In genomic region chr6:119346450-119346849, GRCh38 we compare ENCODE assay signal across 10 cellular contexts. TPM values are rescaled to one million over a fixed set of nuclear protein-coding genes. Genes with fewer than 3 reads are reported as not detected.
DNase-seq lines count a peak whose midpoint lies in the region; ATAC-seq, FAIRE-seq and TF ChIP-seq lines count a peak whose summit lies in the region.
"Had no signal": no experiment of that assay in that cellular context is flagged by ENCODE, and none has a peak within 500 bp of the region (broad histone marks: within the 10 kb centered on the region; RNA-seq: fewer than 3 reads in every experiment).

No MANE protein-coding gene starts in this region.

- peak overlapping the region; percentile 1 for H3K27ac Mint-ChIP-seq in activated CD8-positive, alpha-beta T cell treated with anti-CD3 and anti-CD28 coated beads, Interleukin-2, amount 10 ng/mL, durations not matched to agents 7 days and 5 days

- H3K27ac ChIP-seq in kidney (ENCODE audit: low read depth in 2 of 2, low read length in 2 of 2) (peak overlapping the region; percentile 88 to 94), spleen (peak overlapping the region in 5 of 8 donors; percentile 27 to 98 (median 98))

- FAIRE-seq in kidney (lab: Jason Lieb, UNC): no peak
- FAIRE-seq: A204.1 had no signal

- POLR2A ChIA-PET in activated CD8-positive, alpha-beta T cell treated with anti-CD3 and anti-CD28 coated beads, Interleukin-2, amount 10 ng/mL, durations not matched to agents 7 days and 5 days (lab: Charles Lee): interaction anchor here (1.1 to 3.1 kb wide), 3 partner anchors 12 to 33 kb away, joined by 3 to 44 read pairs (median 5); no protein-coding TSS in a partner anchor

- H3K4me1 Mint-ChIP-seq in activated CD8-positive, alpha-beta T cell treated with anti-CD3 and anti-CD28 coated beads, Interleukin-2, amount 10 ng/mL, durations not matched to agents 7 days and 5 days (ENCODE audit: low read depth): peaks cover 55% of the 10 kb centered on the region

- peak overlapping the region in 1 of 2 donors; percentile 92 for H3K9ac ChIP-seq in kidney (ENCODE audit: low read length in 2 of 2)

- H3K4me3 ChIP-seq in kidney (ENCODE audit: low read length in 2 of 2) (peak overlapping the region; percentile 93 to 98), spleen (peak overlapping the region; percentile 78 to 93 (median 88))

- DNase-seq in NCI-H82 (lab: John Stamatoyannopoulos, UW) (peak; percentile 31), NCI-H82 treated with DMSO at 0.1 percent for 48 hours (lab: John Stamatoyannopoulos, UW; ENCODE audit: unreplicated experiment) (no peak), kidney (no peak), spleen (no peak), cortex of kidney (lab: John Stamatoyannopoulos, UW) (no peak)
- no peak for DNase-seq in activated CD8-positive, alpha-beta T cell treated with anti-CD3 and anti-CD28 coated beads, Interleukin-2, amount 10 ng/mL, durations not matched to agents 7 days and 5 days
- DNase-seq: activated CD8-positive, alpha-beta memory T cell treated with anti-CD3 and anti-CD28 coated beads for 24 hours had no signal

- CTCF ChIA-PET in activated CD8-positive, alpha-beta T cell treated with anti-CD3 and anti-CD28 coated beads, Interleukin-2, amount 10 ng/mL, durations not matched to agents 7 days and 5 days (lab: Charles Lee): interaction anchor here (1.2 to 3.2 kb wide), 6 partner anchors 10 to 228 kb away, joined by 3 to 48 read pairs (median 12); no protein-coding TSS in a partner anchor

- H3K27me3 ChIP-seq in spleen (replicated peaks in 1 of 7): no peaks in the 10 kb centered on the region

- WGBS in spleen, 5 donors: 45 to 58% (median 54%) methylated on average over 8 of the region's 8 CpGs

- no peaks in the 10 kb centered on the region for H3K9me3 Mint-ChIP-seq in activated CD8-positive, alpha-beta T cell treated with anti-CD3 and anti-CD28 coated beads, Interleukin-2, amount 10 ng/mL, durations not matched to agents 7 days and 5 days (ENCODE audit: insufficient read depth)

- no peaks in the 10 kb centered on the region for H3K9me3 ChIP-seq in kidney (ENCODE audit: control insufficient read depth in 1 of 2, low read length in 2 of 2)
- no peaks in the 10 kb centered on the region for H3K9me3 ChIP-seq in spleen

- peak overlapping the region; percentile 91 for H3K4me3 Mint-ChIP-seq in activated CD8-positive, alpha-beta T cell treated with anti-CD3 and anti-CD28 coated beads, Interleukin-2, amount 10 ng/mL, durations not matched to agents 7 days and 5 days

- intact Hi-C loops in kidney (cut with DNase I): no loop called here
- intact Hi-C loops in spleen (cut with DNase I; ENCODE audit: low total_unique reads): no loop called here

- H3K4me1 ChIP-seq in kidney (ENCODE audit: control insufficient read depth in 1 of 2, insufficient read depth in 1 of 2, low read depth in 1 of 2, low read length in 2 of 2) (peaks cover 4 to 10% of the 10 kb centered on the region in 2 donors), spleen (peaks cover 20 to 81% (median 69%) of the 10 kb centered on the region in 6 donors)

- no peaks in the 10 kb centered on the region for H3K36me3 ChIP-seq in kidney (ENCODE audit: control insufficient read depth in 1 of 2, insufficient read depth in 2 of 2, low read length in 2 of 2)
- H3K36me3 ChIP-seq in spleen: peaks cover 0 to 6% (median 0%) of the 10 kb centered on the region in 6 donors

- no peaks in the 10 kb centered on the region for H3K27me3 Mint-ChIP-seq in activated CD8-positive, alpha-beta T cell treated with anti-CD3 and anti-CD28 coated beads, Interleukin-2, amount 10 ng/mL, durations not matched to agents 7 days and 5 days (ENCODE audit: low read depth)

- H3K36me3 Mint-ChIP-seq in activated CD8-positive, alpha-beta T cell treated with anti-CD3 and anti-CD28 coated beads, Interleukin-2, amount 10 ng/mL, durations not matched to agents 7 days and 5 days (ENCODE audit: low read depth): peaks cover 29% of the 10 kb centered on the region

- no peak for TF ChIP-seq POLR2A in spleen (IDR thresholded peaks at IDR 0.05)

- no peak for ATAC-seq in activated CD8-positive, alpha-beta T cell treated with anti-CD3 and anti-CD28 coated beads, Interleukin-2, amount 10 ng/mL, durations not matched to agents 7 days and 5 days
- ATAC-seq in GM19035 (IDR thresholded peaks at IDR 0.05; ENCODE audit: unreplicated experiment) (no peak), GM18498 (IDR thresholded peaks at IDR 0.05; ENCODE audit: unreplicated experiment) (no peak)

- TF ChIP-seq CTCF in kidney (IDR thresholded peaks at IDR 0.05; ENCODE audit: borderline replicate concordance, extremely low read depth, insufficient read depth): no peak
- no peak for TF ChIP-seq CTCF in spleen (IDR thresholded peaks at IDR 0.05 in 8 of 11, conservative IDR thresholded peaks at IDR 0.05 in 3 of 11)

RNA-seq across cellular contexts. Expression of gene MAN1A1, which starts 3.1 kb away (rescaled TPM):
- 10 to 100 TPM; 13.7 to 13.9 TPM for total RNA-seq in activated CD8-positive, alpha-beta T cell treated with anti-CD3 and anti-CD28 coated beads, Interleukin-2, amount 10 ng/mL, durations not matched to agents 7 days and 5 days
- total RNA-seq in kidney (68.5 TPM), spleen (100 to 1,000 TPM in 4 of 7 donors, 10 to 100 TPM in 3; 58.3 to 148 (median 115) TPM)
- polyA plus RNA-seq in kidney (ENCODE audit: insufficient read depth, low read depth, low replicate concordance) (30.4 TPM), spleen (10 to 100 TPM in 2 of 3 donors, 1 to 10 TPM in 1; 6.0 to 15.2 (median 13.7) TPM)
